ENCODE assay signal across 1 cellular context in the genomic region with DNA sequence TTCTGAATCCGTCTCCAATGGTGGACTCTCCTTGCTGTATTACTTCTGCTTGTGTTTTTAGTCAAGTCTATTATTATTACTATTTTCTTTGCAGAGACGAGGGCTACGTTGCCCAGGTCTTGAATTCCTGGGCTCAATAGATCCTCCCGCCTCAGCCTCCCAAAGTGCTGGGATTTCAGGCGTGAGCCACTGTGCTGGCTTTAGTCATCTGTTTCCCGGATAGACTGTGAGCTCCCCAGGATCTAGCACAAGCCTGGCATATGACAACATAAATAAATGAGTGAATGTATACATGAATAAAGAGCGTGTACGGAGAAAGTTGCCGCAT.
TF ChIP-seq lines count a peak whose summit lies in the region.

No MANE protein-coding gene starts in this region.

TF ChIP-seq in HepG2, 621 proteins besides CTCF, POLR2A, EP300 and RAD21:
- TF ChIP-seq, protein P1, sequence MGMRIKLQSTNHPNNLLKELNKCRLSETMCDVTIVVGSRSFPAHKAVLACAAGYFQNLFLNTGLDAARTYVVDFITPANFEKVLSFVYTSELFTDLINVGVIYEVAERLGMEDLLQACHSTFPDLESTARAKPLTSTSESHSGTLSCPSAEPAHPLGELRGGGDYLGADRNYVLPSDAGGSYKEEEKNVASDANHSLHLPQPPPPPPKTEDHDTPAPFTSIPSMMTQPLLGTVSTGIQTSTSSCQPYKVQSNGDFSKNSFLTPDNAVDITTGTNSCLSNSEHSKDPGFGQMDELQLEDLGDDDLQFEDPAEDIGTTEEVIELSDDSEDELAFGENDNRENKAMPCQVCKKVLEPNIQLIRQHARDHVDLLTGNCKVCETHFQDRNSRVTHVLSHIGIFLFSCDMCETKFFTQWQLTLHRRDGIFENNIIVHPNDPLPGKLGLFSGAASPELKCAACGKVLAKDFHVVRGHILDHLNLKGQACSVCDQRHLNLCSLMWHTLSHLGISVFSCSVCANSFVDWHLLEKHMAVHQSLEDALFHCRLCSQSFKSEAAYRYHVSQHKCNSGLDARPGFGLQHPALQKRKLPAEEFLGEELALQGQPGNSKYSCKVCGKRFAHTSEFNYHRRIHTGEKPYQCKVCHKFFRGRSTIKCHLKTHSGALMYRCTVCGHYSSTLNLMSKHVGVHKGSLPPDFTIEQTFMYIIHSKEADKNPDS (CRISPR knock-in tag; IDR thresholded peaks at IDR 0.05), result no peak
- TF ChIP-seq PHF21A (CRISPR knock-in tag; IDR thresholded peaks at IDR 0.05) (0 out of 2 replicates have a peak, but pooled peaks have one; percentile 34), SETDB1 (CRISPR knock-in tag; IDR thresholded peaks at IDR 0.05; ENCODE audit: borderline replicate concordance) (0 out of 2 replicates have a peak, but pooled peaks have one; percentile 1), ZNF615 (CRISPR knock-in tag; IDR thresholded peaks at IDR 0.05; ENCODE audit: borderline replicate concordance) (no peak)
- TF ChIP-seq, protein P2, sequence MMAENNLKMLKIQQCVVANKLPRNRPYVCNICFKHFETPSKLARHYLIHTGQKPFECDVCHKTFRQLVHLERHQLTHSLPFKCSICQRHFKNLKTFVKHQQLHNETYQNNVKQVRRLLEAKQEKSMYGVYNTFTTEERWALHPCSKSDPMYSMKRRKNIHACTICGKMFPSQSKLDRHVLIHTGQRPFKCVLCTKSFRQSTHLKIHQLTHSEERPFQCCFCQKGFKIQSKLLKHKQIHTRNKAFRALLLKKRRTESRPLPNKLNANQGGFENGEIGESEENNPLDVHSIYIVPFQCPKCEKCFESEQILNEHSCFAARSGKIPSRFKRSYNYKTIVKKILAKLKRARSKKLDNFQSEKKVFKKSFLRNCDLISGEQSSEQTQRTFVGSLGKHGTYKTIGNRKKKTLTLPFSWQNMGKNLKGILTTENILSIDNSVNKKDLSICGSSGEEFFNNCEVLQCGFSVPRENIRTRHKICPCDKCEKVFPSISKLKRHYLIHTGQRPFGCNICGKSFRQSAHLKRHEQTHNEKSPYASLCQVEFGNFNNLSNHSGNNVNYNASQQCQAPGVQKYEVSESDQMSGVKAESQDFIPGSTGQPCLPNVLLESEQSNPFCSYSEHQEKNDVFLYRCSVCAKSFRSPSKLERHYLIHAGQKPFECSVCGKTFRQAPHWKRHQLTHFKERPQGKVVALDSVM (CRISPR knock-in tag; IDR thresholded peaks at IDR 0.05), result peak; percentile 62; the same call in 1 of the 2 replicates
